ENCODE assay signal across 20 cellular contexts in genomic region chr13:109747524-109747923, GRCh38. TPM values are rescaled to one million over a fixed set of nuclear protein-coding genes. Genes with fewer than 3 reads are reported as not detected.
DNase-seq lines count a peak whose midpoint lies in the region; ATAC-seq and TF ChIP-seq lines count a peak whose summit lies in the region.
"Had no signal": no experiment of that assay in that cellular context is flagged by ENCODE, and none has a peak within 500 bp of the region (broad histone marks: within the 10 kb centered on the region; RNA-seq: fewer than 3 reads in every experiment).

No MANE protein-coding gene starts in this region.

- H3K4me3 ChIP-seq in Jurkat, Clone E6-1 (ENCODE audit: low read length): no peak overlapping the region
- no peak overlapping the region for H3K4me3 ChIP-seq in SK-N-MC
- no peak overlapping the region for H3K4me3 ChIP-seq in kidney epithelial cell (ENCODE audit: low read depth, low read length)
- H3K4me3 ChIP-seq: BLaER1, tibial nerve had no signal

- H3K27me3 ChIP-seq in kidney epithelial cell (ENCODE audit: control insufficient read depth, insufficient read depth, low read length): no peaks in the 10 kb centered on the region
- H3K27me3 ChIP-seq: BLaER1, tibial nerve had no signal

- H3K36me3 ChIP-seq in SK-N-MC (ENCODE audit: insufficient read depth, low read length) (peaks cover 11% of the 10 kb centered on the region), kidney epithelial cell (ENCODE audit: control insufficient read depth, insufficient read depth, low read length) (no peaks in the 10 kb centered on the region)
- H3K36me3 ChIP-seq: BLaER1 had no signal

- H3K9me3 ChIP-seq in SK-N-MC (ENCODE audit: low read depth, low read length): no peaks in the 10 kb centered on the region

- CTCF ChIA-PET in RWPE1 (lab: Yijun Ruan, JAX): interaction anchor here (0.7 kb wide), 1 partner anchor 38 kb away, joined by 3 read pairs; no protein-coding TSS in a partner anchor

- ATAC-seq in HG03469 (IDR thresholded peaks at IDR 0.05; ENCODE audit: unreplicated experiment) (no peak), HG03159 (IDR thresholded peaks at IDR 0.05; ENCODE audit: unreplicated experiment) (no peak), GM21447 (IDR thresholded peaks at IDR 0.05; ENCODE audit: unreplicated experiment) (no peak)
- ATAC-seq: activated CD8-positive, alpha-beta T cell treated with anti-CD3 and anti-CD28 coated beads for 36 hours; activated T-cell treated with anti-CD3 and anti-CD28 coated beads, Interleukin-2, amount 50 U/mL, for 72 hours; effector memory CD8-positive, alpha-beta T cell; left cardiac atrium; stimulated activated naive B cell treated with anti-CD40 and anti-IgM and Interleukin-4, amounts not matched to agents 10 μg/mL and 1 μg/mL and 100 μg/mL, for 72 hours; T-cell had no signal

- TF ChIP-seq CTCF in kidney epithelial cell (IDR thresholded peaks at IDR 0.05; ENCODE audit: insufficient read depth, low read length, poor library complexity, severe bottlenecking): peak; percentile 22
- TF ChIP-seq CTCF in RWPE1 (conservative IDR thresholded peaks at IDR 0.05; ENCODE audit: low read depth): no peak

- POLR2A ChIA-PET in RWPE1 (lab: Yijun Ruan, JAX; ENCODE audit: low non-redundant PET): no interaction called here

- DNase-seq in ELR (ENCODE audit: low read depth) (peak; percentile 22), SK-N-MC (ENCODE audit: low read depth, low spot score) (no peak), kidney epithelial cell (ENCODE audit: low read depth) (no peak), RWPE1 (ENCODE audit: low spot score) (no peak)
- peak; percentile 2 for DNase-seq in Jurkat, Clone E6-1 (ENCODE audit: low read depth, low spot score)
- DNase-seq: activated CD8-positive, alpha-beta T cell treated with anti-CD3 and anti-CD28 coated beads for 36 hours; activated T-cell treated with anti-CD3 and anti-CD28 coated beads, Interleukin-2, amount 50 U/mL, for 72 hours; central memory CD4-positive, alpha-beta T cell; effector memory CD8-positive, alpha-beta T cell; left cardiac atrium; NCI-H1417; stimulated activated naive B cell treated with anti-CD40 and anti-IgM and Interleukin-4, amounts not matched to agents 10 μg/mL and 1 μg/mL and 100 μg/mL, for 72 hours; T-cell had no signal

- H3K9ac ChIP-seq in SK-N-MC (ENCODE audit: insufficient read length): no peak overlapping the region
- H3K9ac ChIP-seq: BLaER1, parathyroid adenoma had no signal

- H3K27ac ChIP-seq in SK-N-MC (peak overlapping the region; percentile 83), RWPE1 (no peak overlapping the region)
- H3K27ac ChIP-seq: BLaER1, parathyroid adenoma, tibial nerve, VCaP had no signal

RNA-seq across cellular contexts. Expression of gene IRS2, which starts 38.9 kb away (rescaled TPM):
- 1.0 TPM for polyA plus RNA-seq in Jurkat, Clone E6-1 (2012; ENCODE audit: insufficient read depth, insufficient read length)
- 27.1 and 35.7 TPM in 2 replicates for total RNA-seq in kidney epithelial cell

Comparison
In these comparisons a context has a peak if more than half of its experiments do, and no peak if none do; other contexts are left out.
1. DNase-seq: peak in ELR (single experiment) and Jurkat, Clone E6-1 (single experiment); none in SK-N-MC (single experiment), kidney epithelial cell (single experiment) and RWPE1 (single experiment).